8 cellular contexts compared by ENCODE assay signal in genomic region chr17:64736804-64737492, GRCh38.
DNase-seq lines count a peak whose midpoint lies in the region; ATAC-seq and TF ChIP-seq lines count a peak whose summit lies in the region.

No MANE protein-coding gene starts in this region.

- H3K4me3 ChIP-seq in GM06990 (replicated peaks; ENCODE audit: low read depth, low read length) (no peak overlapping the region), fibroblast of lung (replicated peaks in 1 of 4; ENCODE audit: control extremely low read depth in 1 of 4, insufficient read depth in 1 of 4, low read depth in 3 of 4, low read length in 4 of 4) (no peak overlapping the region)

- no peak overlapping the region for H2AFZ ChIP-seq in fibroblast of lung (ENCODE audit: low read length)

- H3K9ac ChIP-seq in fibroblast of lung (ENCODE audit: insufficient read depth, low read length), result no peak overlapping the region

- H4K20me1 ChIP-seq in fibroblast of lung (ENCODE audit: control insufficient read depth, extremely low read depth, insufficient read depth, low read length), result no peaks in the 10 kb centered on the region

- no peak overlapping the region for H3K27ac ChIP-seq in fibroblast of lung (ENCODE audit: insufficient read depth, low read length)

- no peaks in the 10 kb centered on the region for H3K79me2 ChIP-seq in fibroblast of lung (ENCODE audit: control insufficient read depth, insufficient read depth, low read length)

- DNase-seq in GM06990 (ENCODE audit: extremely low read depth, insufficient read length), result no peak
- DNase-seq in NCI-H1694 treated with DMSO at 0.1 percent for 48 hours (lab: John Stamatoyannopoulos, UW), result peak; percentile 27
- peak; percentile 53 for DNase-seq in activated CD8-positive, alpha-beta memory T cell treated with anti-CD3 and anti-CD28 coated beads, Interleukin-2, amount 50 U/mL, for 48 hours
- DNase-seq in fibroblast of lung (ENCODE audit: low read depth in 2 of 2), result peak; percentile 53 to 72
- peak; percentile 8 for DNase-seq in stimulated activated CD4-positive, alpha-beta T cell treated with anti-CD3 and anti-CD28 coated beads, Interleukin-12 subunit alpha, Interleukin-12 subunit beta, amount 100 ng/mL, for 4 hours
- DNase-seq in DMS153 (lab: John Stamatoyannopoulos, UW), result no peak
- no peak for DNase-seq in amniotic stem cell (lab: John Stamatoyannopoulos, UW)

- no peak overlapping the region for H3K4me2 ChIP-seq in fibroblast of lung (ENCODE audit: extremely low read depth, insufficient read depth, low read length)

- no peak for ATAC-seq in GM18858 (IDR thresholded peaks at IDR 0.05; ENCODE audit: unreplicated experiment)

- H3K36me3 ChIP-seq in GM06990 (ENCODE audit: control insufficient read depth, insufficient read depth, low read length) (no peaks in the 10 kb centered on the region), fibroblast of lung (ENCODE audit: control insufficient read depth, insufficient read depth, low read length) (no peaks in the 10 kb centered on the region)

- H3K4me1 ChIP-seq in fibroblast of lung (ENCODE audit: control insufficient read depth, extremely low read depth, insufficient read depth, low read length), result peaks cover 23% of the 10 kb centered on the region

- no peaks in the 10 kb centered on the region for H3K9me3 ChIP-seq in fibroblast of lung (ENCODE audit: control insufficient read depth, insufficient read depth, low read depth, low read length)

- H3K27me3 ChIP-seq in GM06990 (replicated peaks; ENCODE audit: control insufficient read depth, insufficient read depth, low read length) (no peaks in the 10 kb centered on the region; the same call in 1 of the 2 replicates), fibroblast of lung (ENCODE audit: control insufficient read depth, insufficient read depth, low read length) (no peaks in the 10 kb centered on the region)

- TF ChIP-seq CTCF in GM06990 (IDR thresholded peaks at IDR 0.05; ENCODE audit: insufficient read depth, low read length, poor library complexity, severe bottlenecking) (peak; percentile 54), fibroblast of lung (conservative IDR thresholded peaks at IDR 0.05 in 1 of 2, IDR thresholded peaks at IDR 0.05 in 1 of 2; ENCODE audit: low read depth in 1 of 2, low read length in 2 of 2) (peak; percentile 62 to 63)

Comparison
In these comparisons a context has a peak if more than half of its experiments do, and no peak if none do; other contexts are left out.
1. DNase-seq: peak in NCI-H1694 treated with DMSO at 0.1 percent for 48 hours (single experiment), activated CD8-positive, alpha-beta memory T cell treated with anti-CD3 and anti-CD28 coated beads, Interleukin-2, amount 50 U/mL, for 48 hours (single experiment), fibroblast of lung (2 of 2) and stimulated activated CD4-positive, alpha-beta T cell treated with anti-CD3 and anti-CD28 coated beads, Interleukin-12 subunit alpha, Interleukin-12 subunit beta, amount 100 ng/mL, for 4 hours (single experiment); none in GM06990 (single experiment), DMS153 (single experiment) and amniotic stem cell (single experiment).